In genomic region chr5:95817430-95817829, GRCh38 we compare ENCODE assay signal across 9 cellular contexts. TPM values are rescaled to one million over a fixed set of nuclear protein-coding genes. Genes with fewer than 3 reads are reported as not detected.
DNase-seq lines count a peak whose midpoint lies in the region; ATAC-seq and TF ChIP-seq lines count a peak whose summit lies in the region.
"Had no signal": no experiment of that assay in that cellular context is flagged by ENCODE, and none has a peak within 500 bp of the region (broad histone marks: within the 10 kb centered on the region; RNA-seq: fewer than 3 reads in every experiment).

No MANE protein-coding gene starts in this region.

- TF ChIP-seq CTCF in Peyer's patch (IDR thresholded peaks at IDR 0.05): no peak
- TF ChIP-seq CTCF in colonic mucosa (IDR thresholded peaks at IDR 0.05): no peak
- TF ChIP-seq CTCF in natural killer cell (IDR thresholded peaks at IDR 0.05): no peak
- no peak for TF ChIP-seq CTCF in dorsolateral prefrontal cortex (IDR thresholded peaks at IDR 0.05 in 54 of 56, conservative IDR thresholded peaks at IDR 0.05 in 2 of 56; ENCODE audit: low read depth in 1 of 56, partially characterized antibody in 56 of 56)
- no peak for TF ChIP-seq CTCF in GM13977 (IDR thresholded peaks at IDR 0.05; ENCODE audit: extremely low read depth, insufficient read depth, missing control alignments)

- ATAC-seq in CD4-positive, CD25-positive, alpha-beta regulatory T cell (ENCODE audit: low read depth in 2 of 2): peak; percentile 40 to 53
- peak; percentile 73 to 77 (median 73) for ATAC-seq in natural killer cell

- H3K4me3 Mint-ChIP-seq in CD4-positive, CD25-positive, alpha-beta regulatory T cell: peak overlapping the region; percentile 98 to 99 (median 99)
- H3K4me3 Mint-ChIP-seq in natural killer cell: peak overlapping the region; percentile 84

- H3K4me1 ChIP-seq in CD4-positive, CD25-positive, alpha-beta regulatory T cell (ENCODE audit: control insufficient read depth, insufficient read depth, low read length, poor library complexity, severe bottlenecking): peaks cover 76% of the 10 kb centered on the region
- H3K4me1 ChIP-seq in Peyer's patch: peaks cover 0 to 69% (median 7%) of the 10 kb centered on the region in 4 donors
- peaks cover 11% of the 10 kb centered on the region for H3K4me1 ChIP-seq in colonic mucosa

- DNase-seq in CD4-positive, CD25-positive, alpha-beta regulatory T cell: peak; percentile 33 to 59 (median 38)
- peak in 1 of 3 donors; percentile 64 for DNase-seq in Peyer's patch
- DNase-seq in colonic mucosa: peak; percentile 73
- DNase-seq in natural killer cell: peak; percentile 61
- no peak for DNase-seq in NCI-H526 (lab: John Stamatoyannopoulos, UW)
- no peak for DNase-seq in dorsolateral prefrontal cortex
- DNase-seq in GM13977 (ENCODE audit: low spot score): no peak
- DNase-seq in RPMI8226: no peak
- DNase-seq: NCI-H1417 had no signal

- TF ChIP-seq POLR2A in Peyer's patch (IDR thresholded peaks at IDR 0.05): no peak

- peak overlapping the region; percentile 91 for H3K27ac ChIP-seq in CD4-positive, CD25-positive, alpha-beta regulatory T cell (ENCODE audit: insufficient read depth, low read length, poor library complexity, severe bottlenecking)
- peak overlapping the region; percentile 14 to 74 (median 55) for H3K27ac ChIP-seq in Peyer's patch
- peak overlapping the region; percentile 76 for H3K27ac ChIP-seq in colonic mucosa
- peak overlapping the region in 5 of 59 donors; percentile 7 to 45 (median 22) for H3K27ac ChIP-seq in dorsolateral prefrontal cortex

- peak overlapping the region in 1 of 2 donors; percentile 63 for H3K9ac ChIP-seq in colonic mucosa (ENCODE audit: low read depth in 2 of 2, low read length in 2 of 2)

- H3K27me3 ChIP-seq in CD4-positive, CD25-positive, alpha-beta regulatory T cell (ENCODE audit: control insufficient read depth, insufficient read depth, low read length): no peaks in the 10 kb centered on the region
- H3K27me3 ChIP-seq in Peyer's patch (no peaks in the 10 kb centered on the region), colonic mucosa (no peaks in the 10 kb centered on the region), dorsolateral prefrontal cortex (no peaks in the 10 kb centered on the region)

- H3K9me3 Mint-ChIP-seq in CD4-positive, CD25-positive, alpha-beta regulatory T cell: no peaks in the 10 kb centered on the region
- no peaks in the 10 kb centered on the region for H3K9me3 Mint-ChIP-seq in natural killer cell

- no peaks in the 10 kb centered on the region for H3K27me3 Mint-ChIP-seq in CD4-positive, CD25-positive, alpha-beta regulatory T cell
- no peaks in the 10 kb centered on the region for H3K27me3 Mint-ChIP-seq in natural killer cell (ENCODE audit: low read depth in 2 of 2)

- peak overlapping the region; percentile 95 to 98 (median 98) for H3K27ac Mint-ChIP-seq in CD4-positive, CD25-positive, alpha-beta regulatory T cell
- H3K27ac Mint-ChIP-seq in natural killer cell: peak overlapping the region; percentile 81 to 92

- intact Hi-C loops in colonic mucosa (cut with DNase I): no loop called here
- intact Hi-C loops in natural killer cell (cut with micrococcal nuclease): no loop called here
- intact Hi-C loops in dorsolateral prefrontal cortex (cut with DNase I): no loop called here

- peak overlapping the region; percentile 100 for H3K4me3 ChIP-seq in CD4-positive, CD25-positive, alpha-beta regulatory T cell (ENCODE audit: low read depth, low read length)
- peak overlapping the region in 2 of 4 donors; percentile 66 to 94 for H3K4me3 ChIP-seq in Peyer's patch
- peak overlapping the region; percentile 13 for H3K4me3 ChIP-seq in colonic mucosa
- peak overlapping the region in 21 of 59 donors; percentile 4 to 90 (median 28) for H3K4me3 ChIP-seq in dorsolateral prefrontal cortex

- peaks cover 34% of the 10 kb centered on the region for H3K36me3 ChIP-seq in CD4-positive, CD25-positive, alpha-beta regulatory T cell (ENCODE audit: control insufficient read depth, insufficient read depth, low read length)
- H3K36me3 ChIP-seq in Peyer's patch (peaks cover 0 to 21% (median 0%) of the 10 kb centered on the region in 3 donors), colonic mucosa (no peaks in the 10 kb centered on the region)

- in situ Hi-C loops in GM13977 (cut with MboI; ENCODE audit: low pct_unique_long_range_greater_than_20kb, low sequenced_read_pairs, unreplicated experiment): no loop called here

- no peaks in the 10 kb centered on the region for H3K9me3 ChIP-seq in CD4-positive, CD25-positive, alpha-beta regulatory T cell (ENCODE audit: control insufficient read depth in 2 of 2, low read length in 2 of 2)
- no peaks in the 10 kb centered on the region for H3K9me3 ChIP-seq in Peyer's patch
- no peaks in the 10 kb centered on the region for H3K9me3 ChIP-seq in colonic mucosa

- peaks cover 44% of the 10 kb centered on the region for H3K36me3 Mint-ChIP-seq in CD4-positive, CD25-positive, alpha-beta regulatory T cell
- H3K36me3 Mint-ChIP-seq in natural killer cell: peaks cover 26% of the 10 kb centered on the region

- H3K4me1 Mint-ChIP-seq in CD4-positive, CD25-positive, alpha-beta regulatory T cell: peaks cover 21 to 82% (median 66%) of the 10 kb centered on the region in 4 donors
- H3K4me1 Mint-ChIP-seq in natural killer cell: peaks cover 80 to 85% of the 10 kb centered on the region in 2 donors

RNA-seq across cellular contexts. Expression of gene GLRX, which starts 5.1 kb away (rescaled TPM):
- 82.9 TPM for total RNA-seq in CD4-positive, CD25-positive, alpha-beta regulatory T cell
- 100 to 1,000 TPM; 319 to 399 (median 348) TPM for polyA plus RNA-seq in CD4-positive, CD25-positive, alpha-beta regulatory T cell
- total RNA-seq in Peyer's patch (100 to 1,000 TPM; 126 to 311 (median 181) TPM), colonic mucosa (10 to 100 TPM; 52.8 to 89.6 TPM), natural killer cell (100 to 1,000 TPM in 1 of 3 donors, 10 to 100 TPM in 2; 59.2 to 102 (median 62.5) TPM), dorsolateral prefrontal cortex (100 to 1,000 TPM in 3 of 120 experiments, 10 to 100 TPM in 117; 13.7 to 109 (median 43.0) TPM)

Comparison
In these comparisons a context has a peak if more than half of its experiments do, and no peak if none do; other contexts are left out.
1. DNase-seq: peak in CD4-positive, CD25-positive, alpha-beta regulatory T cell (3 of 3), colonic mucosa (single experiment) and natural killer cell (single experiment); none in NCI-H526 (0 of 2), dorsolateral prefrontal cortex (0 of 10), GM13977 (single experiment) and RPMI8226 (single experiment).